In genomic region chr16:27585200-27585599, GRCh38 we compare ENCODE assay signal across 31 cellular contexts.
"Had no signal": no experiment of that assay in that cellular context is flagged by ENCODE, and none has a peak within 500 bp of the region (broad histone marks: within the 10 kb centered on the region; RNA-seq: fewer than 3 reads in every experiment).

No MANE protein-coding gene starts in this region.

- H3K27me3 ChIP-seq: ascending aorta, cardiac muscle cell had no signal

- H3K4me3 ChIP-seq: ascending aorta, cardiac muscle cell had no signal

- H3K27ac ChIP-seq: ascending aorta, cardiac muscle cell, VCaP had no signal

- FAIRE-seq: bronchial epithelial cell, TTC549 had no signal

- H3K36me3 ChIP-seq: ascending aorta, cardiac muscle cell had no signal

- H3K4me1 ChIP-seq: ascending aorta had no signal

- DNase-seq: activated B cell treated with CpG ODN at 0.5 μM for 24 hours; activated CD4-positive, alpha-beta memory T cell treated with anti-CD3 and anti-CD28 coated beads for 36 hours; activated CD4-positive, alpha-beta T cell treated with anti-CD3 and anti-CD28 coated beads for 4 hours; activated CD4-positive, alpha-beta T cell treated with anti-CD3 and anti-CD28 coated beads, Interleukin-2, amount 10 ng/mL, durations not matched to agents 24 days and 14 days; activated CD4-positive, alpha-beta T cell treated with anti-CD3 and anti-CD28 coated beads, Interleukin-2, amount 50 U/mL, for 1 hour; activated CD4-positive, alpha-beta T cell treated with anti-CD3 and anti-CD28 coated beads, Interleukin-2, amount 50 U/mL, for 4 hours; activated CD4-positive, CD25-positive, alpha-beta regulatory T cell treated with anti-CD3 and anti-CD28 coated beads, Interleukin-2, amount 50 U/mL, for 72 hours; activated CD8-positive, alpha-beta memory T cell treated with anti-CD3 and anti-CD28 coated beads, Interleukin-2, amount 50 U/mL, for 4 hours; activated CD8-positive, alpha-beta T cell treated with anti-CD3 and anti-CD28 coated beads for 36 hours; activated effector memory CD4-positive, alpha-beta T cell treated with Interleukin-2 at 50 U/mL for 16 hours; activated gamma-delta T cell; activated naive CD4-positive, alpha-beta T cell treated with anti-CD3 and anti-CD28 coated beads, Interleukin-2, amount 10 ng/mL, durations not matched to agents 7 days and 5 days; activated naive CD4-positive, alpha-beta T cell treated with Interleukin-2 at 50 U/mL for 16 hours; activated naive CD8-positive, alpha-beta T cell treated with anti-CD3 and anti-CD28 coated beads, Interleukin-2, amount 10 ng/mL, durations not matched to agents 7 days and 5 days; activated naive CD8-positive, alpha-beta T cell treated with anti-CD3 and anti-CD28 coated beads, Interleukin-2, amount 50 U/mL, for 24 hours; activated T-cell treated with anti-CD3 and anti-CD28 coated beads for 4 hours; activated T-cell treated with anti-CD3 and anti-CD28 coated beads, Interleukin-2, amount 50 U/mL, for 1 hour; activated T-cell treated with anti-CD3 and anti-CD28 coated beads, Interleukin-2, amount 50 U/mL, for 4 hours; activated T-cell treated with anti-CD3 and anti-CD28 coated beads, Interleukin-2, amount 50 U/mL, for 72 hours; amygdala; anterior cingulate cortex; caudate nucleus; cerebellar nuclear complex; T-helper 1 cell; T-helper 2 cell; T-helper 9 cell had no signal
